Comparison of ENCODE assay signal across 14 cellular contexts in genomic region chr2:189022002-189022401, GRCh38. TPM values are rescaled to one million over a fixed set of nuclear protein-coding genes. Genes with fewer than 3 reads are reported as not detected.
DNase-seq lines count a peak whose midpoint lies in the region; ATAC-seq, FAIRE-seq and TF ChIP-seq lines count a peak whose summit lies in the region.
"Had no signal": no experiment of that assay in that cellular context is flagged by ENCODE, and none has a peak within 500 bp of the region (broad histone marks: within the 10 kb centered on the region; RNA-seq: fewer than 3 reads in every experiment).

No MANE protein-coding gene starts in this region.

- H3K23ac ChIP-seq in IMR-90 (ENCODE audit: low read depth, low read length): peak overlapping the region; percentile 70

- in situ Hi-C loops in IMR-90 (cut with MboI; ENCODE audit: low sequenced_read_pairs): no loop called here

- intact Hi-C loops in IMR-90 (cut with micrococcal nuclease) (no loop called here), pancreas (cut with DNase I) (no loop called here)

- WGBS in IMR-90 (ENCODE audit: extremely low coverage in 2 of 2, insufficient read length in 1 of 2), 2 experiments: 61% methylated on average over 5 of the region's 8 CpGs; no CpG with 5 or more reads in 1 of the 2 experiments
- 57 to 67% methylated on average over 8 of the region's 8 CpGs for WGBS in pancreas, 2 donors

- H3K36me3 ChIP-seq in IMR-90 (ENCODE audit: control insufficient read depth, insufficient read depth, low read length): no peaks in the 10 kb centered on the region
- H3K36me3 ChIP-seq in pancreas: no peaks in the 10 kb centered on the region

- DNase-seq in A172 (ENCODE audit: low spot score): peak; percentile 21
- peak; percentile 93 for DNase-seq in IMR-90
- peak; percentile 100 for DNase-seq in fibroblast of mammary gland (ENCODE audit: low read depth)
- no peak for DNase-seq in pancreas
- no peak for DNase-seq in RKO (ENCODE audit: low spot score)
- no peak for DNase-seq in activated CD4-positive, CD25-positive, alpha-beta regulatory T cell (lab: John Stamatoyannopoulos, UW)
- DNase-seq in activated T-cell treated with anti-CD3 and anti-CD28 coated beads, Interleukin-2, amount 50 U/mL, for 48 hours: no peak
- DNase-seq in NCI-H187 treated with DMSO at 0.1 percent for 48 hours (lab: John Stamatoyannopoulos, UW): no peak
- DNase-seq: GF-D8; KG1; naive thymus-derived CD8-positive, alpha-beta T cell; NCI-H2171 had no signal

- peak overlapping the region; percentile 97 for H2BK5ac ChIP-seq in IMR-90 (ENCODE audit: low read depth, low read length, poor library complexity, severe bottlenecking)

- H3K18ac ChIP-seq in IMR-90 (ENCODE audit: low read depth, low read length): peak overlapping the region; percentile 86; the same call in 1 of the 2 replicates

- H3K4me1 ChIP-seq in IMR-90 (ENCODE audit: control insufficient read depth, insufficient read depth, low read length) (peaks cover 10% of the 10 kb centered on the region), pancreas (no peaks in the 10 kb centered on the region)
- H3K4me1 ChIP-seq: A549 had no signal

- H3K27ac ChIP-seq in IMR-90 (ENCODE audit: insufficient read depth, low read length) (peak overlapping the region; percentile 43; the same call in 1 of the 2 replicates), pancreas (peak overlapping the region in 1 of 4 donors; percentile 35)
- H3K27ac ChIP-seq: A549, VCaP had no signal

- peak overlapping the region; percentile 22; the same call in 1 of the 2 replicates for H4K91ac ChIP-seq in IMR-90 (ENCODE audit: insufficient read depth, low read depth, low read length)

- no TSS peak for BruUV-seq in IMR-90 (replicated peaks; lab: Mats Ljungman, UMichigan)

- TF ChIP-seq POLR2A in IMR-90 (IDR thresholded peaks at IDR 0.05; ENCODE audit: low read depth, low read length): no peak

- FAIRE-seq in pancreas (lab: Jason Lieb, UNC): no peak
- FAIRE-seq: A549 had no signal

- peaks cover 4 to 8% of the 10 kb centered on the region in 2 experiments; a peak in 2 of 4 replicates for H3K79me1 ChIP-seq in IMR-90 (ENCODE audit: low read depth in 1 of 2, low read length in 2 of 2)

- H3K9me1 ChIP-seq in IMR-90 (ENCODE audit: insufficient read depth, low read length): no peaks in the 10 kb centered on the region; the same call in 1 of the 2 replicates

- ATAC-seq in IMR-90 (ENCODE audit: low read depth): peak; percentile 4; the same call in 1 of the 2 replicates
- peak in 3 of 4 donors; percentile 26 to 57 (median 55) for ATAC-seq in pancreas
- ATAC-seq: naive thymus-derived CD8-positive, alpha-beta T cell had no signal

- no peak overlapping the region for H2AK9ac ChIP-seq in IMR-90 (replicated peaks; ENCODE audit: low read depth, low read length, poor library complexity)

- no peaks in the 10 kb centered on the region for H3K27me3 ChIP-seq in IMR-90 (ENCODE audit: control insufficient read depth, insufficient read depth, low read length)
- no peaks in the 10 kb centered on the region for H3K27me3 ChIP-seq in pancreas

- peak overlapping the region; percentile 24; the same call in 1 of the 2 replicates for H2AK5ac ChIP-seq in IMR-90 (ENCODE audit: low read depth, low read length)

- no peaks in the 10 kb centered on the region for H3K9me3 ChIP-seq in IMR-90 (ENCODE audit: control insufficient read depth, insufficient read depth, low read length)
- no peaks in the 10 kb centered on the region for H3K9me3 ChIP-seq in pancreas
- H3K9me3 ChIP-seq: A549 had no signal

- peak overlapping the region; percentile 37; the same call in 1 of the 2 replicates for H3K4me2 ChIP-seq in IMR-90 (ENCODE audit: low read depth, low read length)
- H3K4me2 ChIP-seq: A549 had no signal

- POLR2A ChIA-PET in IMR-90 (lab: Charles Lee; ENCODE audit: unreplicated experiment): no interaction called here

- H2BK120ac ChIP-seq in IMR-90 (ENCODE audit: low read depth, low read length): peak overlapping the region; percentile 48; the same call in 1 of the 2 replicates

- peak overlapping the region in 1 of 2 experiments; percentile 38; a peak in 2 of 4 replicates for H4K8ac ChIP-seq in IMR-90 (ENCODE audit: low read depth in 2 of 2, low read length in 2 of 2)

- no peak for TF ChIP-seq RAD21 in IMR-90 (IDR thresholded peaks at IDR 0.05; ENCODE audit: low read length)

- H3K56ac ChIP-seq in IMR-90 (ENCODE audit: extremely low read depth, insufficient read depth, low read length): no peak overlapping the region

- H3K4ac ChIP-seq in IMR-90 (ENCODE audit: low read depth, low read length): peak overlapping the region; percentile 71

- dilution Hi-C loops in IMR-90 (cut with HindIII; ENCODE audit: low sequenced_read_pairs, unreplicated experiment): no loop called here

- H4K5ac ChIP-seq in IMR-90 (ENCODE audit: low read depth, low read length): peak overlapping the region; percentile 78; the same call in 1 of the 2 replicates

- H4K20me1 ChIP-seq in IMR-90 (ENCODE audit: insufficient read depth, low read length): no peaks in the 10 kb centered on the region

- peak overlapping the region; percentile 82 for H3K14ac ChIP-seq in IMR-90 (replicated peaks; ENCODE audit: low read depth, low read length)

- H2BK20ac ChIP-seq in IMR-90 (ENCODE audit: low read depth, low read length): peak overlapping the region; percentile 22; the same call in 1 of the 2 replicates

- CTCF ChIA-PET in IMR-90 (lab: Yijun Ruan, JAX): interaction anchor here (0.6 to 0.7 kb wide), 2 partner anchors 24 to 44 kb away, joined by 4 to 7 read pairs; no protein-coding TSS in a partner anchor

- H3K4me3 ChIP-seq in IMR-90 (ENCODE audit: insufficient read depth, low read depth, low read length) (no peak overlapping the region), fibroblast of mammary gland (ENCODE audit: control insufficient read depth, low read depth, low read length) (peak overlapping the region; percentile 14), pancreas (no peak overlapping the region)
- H3K4me3 ChIP-seq: A549 had no signal

- H2AFZ ChIP-seq in IMR-90 (replicated peaks; ENCODE audit: low read length, poor library complexity): no peak overlapping the region

- TF ChIP-seq CTCF in IMR-90 (conservative IDR thresholded peaks at IDR 0.05; ENCODE audit: low read depth, low read length) (no peak), fibroblast of mammary gland (conservative IDR thresholded peaks at IDR 0.05; ENCODE audit: control insufficient read depth, insufficient read depth, low read depth, low read length) (no peak), pancreas (IDR thresholded peaks at IDR 0.05) (no peak)

- no peak overlapping the region for H3K9ac ChIP-seq in IMR-90 (ENCODE audit: low read depth, low read length)

- H2BK15ac ChIP-seq in IMR-90 (ENCODE audit: low read depth, low read length): peak overlapping the region; percentile 4; the same call in 1 of the 3 replicates

TF ChIP-seq in IMR-90, 13 proteins besides CTCF, POLR2A, EP300 and RAD21:
- TF ChIP-seq BHLHE40 (IDR thresholded peaks at IDR 0.05; ENCODE audit: low read depth, low read length) (0 out of 2 replicates have a peak, but pooled peaks have one; percentile 51), FOS (IDR thresholded peaks at IDR 0.05; ENCODE audit: low read depth, low read length) (peak; percentile 32; the same call in 1 of the 2 replicates), NFE2L2 (IDR thresholded peaks at IDR 0.05; ENCODE audit: low read depth, low read length) (no peak), CEBPB (IDR thresholded peaks at IDR 0.05; ENCODE audit: low read depth, low read length) (peak; percentile 25; the same call in 1 of the 2 replicates)

RNA-seq across cellular contexts. Expression of gene COL3A1, which starts 47.8 kb away (rescaled TPM):
- 563 and 691 TPM in 2 replicates for total RNA-seq in A172 (2014; rRNA removed; shearing (Covaris generic))
- total RNA-seq in IMR-90 (2012; rRNA removed) (408 and 411 TPM in 2 replicates), pancreas (100 to 1,000 TPM in 2 of 6 donors, 10 to 100 TPM in 4; 10.6 to 746 (median 37.7) TPM)
- polyA plus RNA-seq in IMR-90 (2012; rRNA removed) (326 and 402 TPM in 2 replicates), pancreas (10 to 100 TPM; 10.8 to 16.7 TPM)
- polyA plus RNA-seq in IMR-90 (2012; cell fraction: cytosol; rRNA removed): 382 and 438 TPM in 2 replicates
- 291 and 482 TPM in 2 replicates for polyA plus RNA-seq in IMR-90 (2012; cell fraction: nucleus; rRNA removed; ENCODE audit: low replicate concordance)
- total RNA-seq: naive thymus-derived CD8-positive, alpha-beta T cell had no signal
- polyA plus RNA-seq: naive thymus-derived CD8-positive, alpha-beta T cell had no signal

Comparison
In these comparisons a context has a peak if more than half of its experiments do, and no peak if none do; other contexts are left out.
1. DNase-seq: peak in A172 (single experiment), IMR-90 (single experiment) and fibroblast of mammary gland (single experiment); none in pancreas (0 of 6), RKO (single experiment), activated CD4-positive, CD25-positive, alpha-beta regulatory T cell (0 of 4), activated T-cell treated with anti-CD3 and anti-CD28 coated beads, Interleukin-2, amount 50 U/mL, for 48 hours (0 of 2) and NCI-H187 treated with DMSO at 0.1 percent for 48 hours (single experiment).